Comparison of ENCODE assay signal across 8 cellular contexts in the genomic region with DNA sequence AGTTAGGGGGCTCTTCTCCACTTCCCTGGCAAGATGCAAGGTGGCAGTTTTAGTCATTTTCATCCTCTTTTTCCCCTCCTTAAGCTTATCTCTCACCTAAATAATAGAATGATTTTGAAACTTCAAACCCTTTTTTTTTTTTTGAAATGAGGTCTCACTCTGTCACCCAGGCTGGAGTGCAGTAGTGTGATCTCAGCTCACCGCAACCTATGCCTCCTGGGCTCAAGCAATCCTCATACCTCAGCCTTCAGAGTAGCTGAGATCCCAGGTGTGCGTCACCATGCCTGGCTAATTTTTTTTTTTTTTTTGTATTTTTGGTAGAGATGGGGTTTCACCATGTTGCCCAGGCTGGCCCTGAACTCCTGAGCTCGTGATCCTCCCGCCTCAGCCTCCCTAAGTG. TPM values are rescaled to one million over a fixed set of nuclear protein-coding genes. Genes with fewer than 3 reads are reported as not detected.
A peak's percentile ranks its signal among the peaks of the same experiment; 100 is the strongest.
DNase-seq lines count a peak whose midpoint lies in the region; ATAC-seq and TF ChIP-seq lines count a peak whose summit lies in the region.
"Not testable (repeated sequence)": the region's sequence is repeated elsewhere in the genome, so short reads cannot be mapped to it uniquely, and the experiment has no call there.

No MANE protein-coding gene starts in this region.

- 62 to 74% methylated on average over 2 to 4 of the region's 4 CpGs for WGBS in transverse colon (ENCODE audit: low coverage in 1 of 2), 2 donors

- H3K9me3 Mint-ChIP-seq in activated CD4-positive, alpha-beta T cell treated with anti-CD3 and anti-CD28 coated beads, Interleukin-2, amount 10 ng/mL, durations not matched to agents 24 days and 14 days; brain: not testable (repeated sequence)

- in situ Hi-C loops in transverse colon (cut with MboI; ENCODE audit: low pct_ligation_motif_present in 1 of 4, low pct_unique_long_range_greater_than_20kb in 1 of 4, low sequenced_read_pairs in 3 of 4): not testable (repeated sequence)

- peak overlapping the region; percentile 60 for H3K4me3 Mint-ChIP-seq in activated CD4-positive, alpha-beta T cell treated with anti-CD3 and anti-CD28 coated beads, Interleukin-2, amount 10 ng/mL, durations not matched to agents 24 days and 14 days
- H3K4me3 Mint-ChIP-seq in brain: peak overlapping the region in 1 of 5 experiments; percentile 20

- not testable (repeated sequence) for H3K9me3 ChIP-seq in right atrium auricular region; osteoblast (ENCODE audit: low read depth, low read length); transverse colon

- H3K27ac ChIP-seq in HL-60 (replicated peaks) (peak overlapping the region; percentile 73), right atrium auricular region (peak overlapping the region; percentile 18 to 69), transverse colon (peak overlapping the region; percentile 51 to 84 (median 78))
- not testable (repeated sequence) for H3K27ac ChIP-seq in osteoblast (ENCODE audit: low read depth, low read length)

- H3K27me3 ChIP-seq in HL-60 (ENCODE audit: insufficient read depth, poor library complexity, severe bottlenecking); right atrium auricular region; osteoblast (ENCODE audit: insufficient read depth, low read length); transverse colon: not testable (repeated sequence)

- H3K27me3 Mint-ChIP-seq in activated CD4-positive, alpha-beta T cell treated with anti-CD3 and anti-CD28 coated beads, Interleukin-2, amount 10 ng/mL, durations not matched to agents 24 days and 14 days; brain: not testable (repeated sequence)

- intact Hi-C loops in activated CD4-positive, alpha-beta T cell treated with anti-CD3 and anti-CD28 coated beads, Interleukin-2, amount 10 ng/mL, durations not matched to agents 24 days and 14 days (cut with micrococcal nuclease): loop anchor here (1.0 kb wide), 1 partner anchor 12 kb away; no protein-coding TSS in a partner anchor
- intact Hi-C loops in transverse colon (cut with DNase I; ENCODE audit: low total_unique reads): not testable (repeated sequence)

- H3K36me3 ChIP-seq in right atrium auricular region; osteoblast (ENCODE audit: insufficient read depth, low read length); transverse colon: not testable (repeated sequence)

- not testable (repeated sequence) for H3K79me2 ChIP-seq in osteoblast (ENCODE audit: insufficient read depth, low read length)

- not testable (repeated sequence) for TF ChIP-seq EP300 in transverse colon (IDR thresholded peaks at IDR 0.05; ENCODE audit: low read depth)

- H2AFZ ChIP-seq in osteoblast (ENCODE audit: low read length): peak overlapping the region; percentile 57

- H3K36me3 Mint-ChIP-seq in activated CD4-positive, alpha-beta T cell treated with anti-CD3 and anti-CD28 coated beads, Interleukin-2, amount 10 ng/mL, durations not matched to agents 24 days and 14 days (ENCODE audit: low read depth); brain: not testable (repeated sequence)

- TF ChIP-seq POLR2A in transverse colon (IDR thresholded peaks at IDR 0.05): not testable (repeated sequence)

- H3K27ac Mint-ChIP-seq in activated CD4-positive, alpha-beta T cell treated with anti-CD3 and anti-CD28 coated beads, Interleukin-2, amount 10 ng/mL, durations not matched to agents 24 days and 14 days: peak overlapping the region; percentile 86
- peak overlapping the region; percentile 41 to 84 (median 78) for H3K27ac Mint-ChIP-seq in brain

- H3K4me2 ChIP-seq in osteoblast (ENCODE audit: insufficient read depth, low read length): not testable (repeated sequence)

- DNase-seq in HL-60 (ENCODE audit: low read depth in 1 of 2, low spot score in 1 of 2); right atrium auricular region (ENCODE audit: low spot score); osteoblast (ENCODE audit: insufficient read length, low spot score, missing footprints); transverse colon: not testable (repeated sequence)
- peak; percentile 69 for DNase-seq in activated CD4-positive, alpha-beta T cell treated with anti-CD3 and anti-CD28 coated beads, Interleukin-2, amount 10 ng/mL, durations not matched to agents 24 days and 14 days

- H3K4me3 ChIP-seq in HL-60 (replicated peaks; ENCODE audit: insufficient read depth, low read length); right atrium auricular region; osteoblast (ENCODE audit: insufficient read depth, low read length); transverse colon: not testable (repeated sequence)

- H3K4me1 Mint-ChIP-seq in activated CD4-positive, alpha-beta T cell treated with anti-CD3 and anti-CD28 coated beads, Interleukin-2, amount 10 ng/mL, durations not matched to agents 24 days and 14 days: peaks cover 28% of the 10 kb centered on the region
- peaks cover 30% of the 10 kb centered on the region for H3K4me1 Mint-ChIP-seq in brain

- ATAC-seq in GM18520 (IDR thresholded peaks at IDR 0.05; ENCODE audit: unreplicated experiment) (peak; percentile 12), GM21737 (IDR thresholded peaks at IDR 0.05; ENCODE audit: unreplicated experiment) (peak; percentile 13)

- H3K4me1 ChIP-seq in right atrium auricular region (peaks cover 0 to 30% of the 10 kb centered on the region in 2 donors), transverse colon (peaks cover 8 to 27% (median 23%) of the 10 kb centered on the region in 4 donors)
- H3K4me1 ChIP-seq in osteoblast (ENCODE audit: insufficient read depth, low read length): not testable (repeated sequence)

- H4K20me1 ChIP-seq in osteoblast (ENCODE audit: insufficient read depth, low read length): not testable (repeated sequence)

- not testable (repeated sequence) for TF ChIP-seq CTCF in HL-60 (IDR thresholded peaks at IDR 0.05; ENCODE audit: insufficient read depth, low read length); brain (conservative IDR thresholded peaks at IDR 0.05); right atrium auricular region (IDR thresholded peaks at IDR 0.05); osteoblast (IDR thresholded peaks at IDR 0.05; ENCODE audit: extremely low read depth, low read depth, low read length); transverse colon (IDR thresholded peaks at IDR 0.05)

RNA-seq across cellular contexts. Expression of a gene that starts 9.8 kb away (rescaled TPM):
- 68.9 and 70.0 TPM in 2 replicates for total RNA-seq in activated CD4-positive, alpha-beta T cell treated with anti-CD3 and anti-CD28 coated beads, Interleukin-2, amount 10 ng/mL, durations not matched to agents 24 days and 14 days
- 502 TPM for polyA plus RNA-seq in brain (ENCODE audit: insufficient read depth, low read depth, low replicate concordance)
- total RNA-seq in right atrium auricular region (100 to 1,000 TPM in 1 of 2 donors, 10 to 100 TPM in 1; 100.0 to 163 TPM), osteoblast (31.1 and 38.3 TPM in 2 replicates), transverse colon (10 to 100 TPM; 27.7 to 75.1 (median 56.8) TPM)

RNA-seq across cellular contexts. Expression of a gene that starts 13.5 kb away (rescaled TPM):
- 25.2 and 33.2 TPM in 2 replicates for total RNA-seq in activated CD4-positive, alpha-beta T cell treated with anti-CD3 and anti-CD28 coated beads, Interleukin-2, amount 10 ng/mL, durations not matched to agents 24 days and 14 days
- 46.1 TPM for polyA plus RNA-seq in brain (ENCODE audit: insufficient read depth, low read depth, low replicate concordance)
- total RNA-seq in right atrium auricular region: 10 to 100 TPM; 16.8 to 24.8 TPM
- 21.7 and 22.4 TPM in 2 replicates for total RNA-seq in osteoblast
- total RNA-seq in transverse colon: 100 to 1,000 TPM in 1 of 4 donors, 10 to 100 TPM in 3; 38.6 to 118 (median 41.0) TPM

RNA-seq across cellular contexts. Expression of a gene that starts 20.7 kb away (rescaled TPM):
- 158 and 161 TPM in 2 replicates for total RNA-seq in activated CD4-positive, alpha-beta T cell treated with anti-CD3 and anti-CD28 coated beads, Interleukin-2, amount 10 ng/mL, durations not matched to agents 24 days and 14 days
- 1.8 TPM for polyA plus RNA-seq in brain (ENCODE audit: insufficient read depth, low read depth, low replicate concordance)
- total RNA-seq in right atrium auricular region (10 to 100 TPM; 11.1 to 25.9 TPM), osteoblast (1.1 and 2.1 TPM in 2 replicates), transverse colon (10 to 100 TPM in 3 of 4 donors, 1 to 10 TPM in 1; 3.0 to 48.3 (median 16.2) TPM)

RNA-seq across cellular contexts. Expression of a gene that starts 31.9 kb away (rescaled TPM):
- 47.6 and 48.1 TPM in 2 replicates for total RNA-seq in activated CD4-positive, alpha-beta T cell treated with anti-CD3 and anti-CD28 coated beads, Interleukin-2, amount 10 ng/mL, durations not matched to agents 24 days and 14 days
- 12.5 TPM for polyA plus RNA-seq in brain (ENCODE audit: insufficient read depth, low read depth, low replicate concordance)
- total RNA-seq in right atrium auricular region (1 to 10 TPM; 7.0 to 9.8 TPM), osteoblast (22.8 and 23.3 TPM in 2 replicates), transverse colon (10 to 100 TPM; 16.8 to 21.7 (median 20.5) TPM)

RNA-seq across cellular contexts. Expression of a gene that starts 39.8 kb away (rescaled TPM):
- 151 and 157 TPM in 2 replicates for total RNA-seq in activated CD4-positive, alpha-beta T cell treated with anti-CD3 and anti-CD28 coated beads, Interleukin-2, amount 10 ng/mL, durations not matched to agents 24 days and 14 days
- 83.7 TPM for polyA plus RNA-seq in brain (ENCODE audit: insufficient read depth, low read depth, low replicate concordance)
- 10 to 100 TPM; 27.2 to 36.4 TPM for total RNA-seq in right atrium auricular region
- 36.6 and 37.1 TPM in 2 replicates for total RNA-seq in osteoblast
- 100 to 1,000 TPM in 1 of 4 donors, 10 to 100 TPM in 3; 40.6 to 117 (median 48.5) TPM for total RNA-seq in transverse colon
